8 cellular contexts compared by ENCODE assay signal in genomic region chr14:93962701-93963601, GRCh38. TPM values are rescaled to one million over a fixed set of nuclear protein-coding genes. Genes with fewer than 3 reads are reported as not detected.
DNase-seq lines count a peak whose midpoint lies in the region; ATAC-seq and TF ChIP-seq lines count a peak whose summit lies in the region.

No MANE protein-coding gene starts in this region.

- POLR2A ChIA-PET in naive thymus-derived CD4-positive, alpha-beta T cell (lab: Charles Lee), result interaction anchor here (0.9 to 2.4 kb wide), 9 partner anchors 8 to 118 kb away, joined by 3 to 11 read pairs (median 5); partner anchors contain the start of genes ASB2, DDX24 and IFI27L1

- peak overlapping the region; percentile 3 for H3K4me3 ChIP-seq in naive thymus-derived CD4-positive, alpha-beta T cell (ENCODE audit: low read length)

- H3K27me3 Mint-ChIP-seq in naive thymus-derived CD4-positive, alpha-beta T cell, result no peaks in the 10 kb centered on the region
- peaks cover 7% of the 10 kb centered on the region for H3K27me3 Mint-ChIP-seq in endothelial cell (ENCODE audit: unreplicated experiment)

- no peaks in the 10 kb centered on the region for H3K27me3 ChIP-seq in naive thymus-derived CD4-positive, alpha-beta T cell (ENCODE audit: control insufficient read depth in 2 of 2, insufficient read depth in 2 of 2, low read length in 2 of 2)

- peak overlapping the region in 6 of 9 donors; percentile 37 to 100 (median 65) for H3K27ac Mint-ChIP-seq in naive thymus-derived CD4-positive, alpha-beta T cell
- no peak overlapping the region for H3K27ac Mint-ChIP-seq in endothelial cell (ENCODE audit: unreplicated experiment)

- intact Hi-C loops in naive thymus-derived CD4-positive, alpha-beta T cell (cut with micrococcal nuclease), result loop anchor here (1.0 to 5.0 kb wide), 3 partner anchors 8 to 119 kb away; partner anchors contain the start of genes DDX24 (in 1 of the 2) and IFI27L1 (in 1 of the 2)

- H3K36me3 Mint-ChIP-seq in naive thymus-derived CD4-positive, alpha-beta T cell, result peaks cover 0 to 49% (median 0%) of the 10 kb centered on the region in 5 donors
- H3K36me3 Mint-ChIP-seq in endothelial cell (ENCODE audit: low read depth, unreplicated experiment), result no peaks in the 10 kb centered on the region

- peaks cover 44 to 81% of the 10 kb centered on the region in 2 donors for H3K4me1 ChIP-seq in naive thymus-derived CD4-positive, alpha-beta T cell (ENCODE audit: control insufficient read depth in 2 of 2, insufficient read depth in 2 of 2, low read length in 2 of 2)

- peaks cover 0 to 9% (median 0%) of the 10 kb centered on the region in 11 donors for H3K9me3 Mint-ChIP-seq in naive thymus-derived CD4-positive, alpha-beta T cell
- H3K9me3 Mint-ChIP-seq in endothelial cell (ENCODE audit: unreplicated experiment), result no peaks in the 10 kb centered on the region

- H3K4me3 Mint-ChIP-seq in naive thymus-derived CD4-positive, alpha-beta T cell, result peak overlapping the region in 7 of 10 donors; percentile 8 to 86 (median 44)
- no peak overlapping the region for H3K4me3 Mint-ChIP-seq in endothelial cell (ENCODE audit: unreplicated experiment)

- no peaks in the 10 kb centered on the region for H3K9me3 ChIP-seq in naive thymus-derived CD4-positive, alpha-beta T cell (ENCODE audit: control insufficient read depth in 2 of 3, low read length in 3 of 3)

- no peaks in the 10 kb centered on the region for H3K36me3 ChIP-seq in naive thymus-derived CD4-positive, alpha-beta T cell (ENCODE audit: control insufficient read depth in 2 of 3, insufficient read depth in 3 of 3, low read length in 3 of 3)

- TF ChIP-seq CTCF in endothelial cell (IDR thresholded peaks at IDR 0.05; ENCODE audit: unreplicated experiment), result no peak

- peaks cover 40 to 94% (median 62%) of the 10 kb centered on the region in 7 donors for H3K4me1 Mint-ChIP-seq in naive thymus-derived CD4-positive, alpha-beta T cell
- H3K4me1 Mint-ChIP-seq in endothelial cell (ENCODE audit: unreplicated experiment), result peaks cover 28% of the 10 kb centered on the region

- peak; percentile 57 for DNase-seq in NAMALWA (ENCODE audit: low spot score)
- DNase-seq in activated T-helper 1 cell treated with Interleukin-2 at 50 U/mL for 16 hours (ENCODE audit: low read depth), result peak; percentile 45
- DNase-seq in naive thymus-derived CD4-positive, alpha-beta T cell, result peak in 5 of 9 donors; percentile 31 to 59 (median 40)
- DNase-seq in AG08396 (ENCODE audit: low spot score), result no peak
- no peak for DNase-seq in globus pallidus (ENCODE audit: low spot score)
- no peak for DNase-seq in endothelial cell (ENCODE audit: low spot score)

- CTCF ChIA-PET in naive thymus-derived CD4-positive, alpha-beta T cell (lab: Charles Lee), result interaction anchor here (1.3 to 18.5 kb wide), 3 partner anchors 24 to 42 kb away, joined by 4 to 388 read pairs (median 7); no protein-coding TSS in a partner anchor

- H3K27ac ChIP-seq in naive thymus-derived CD4-positive, alpha-beta T cell (ENCODE audit: low read depth, low read length), result no peak overlapping the region

- peak; percentile 60 for ATAC-seq in GM18867 (IDR thresholded peaks at IDR 0.05; ENCODE audit: unreplicated experiment)
- peak; percentile 41 for ATAC-seq in HG02588 (IDR thresholded peaks at IDR 0.05; ENCODE audit: unreplicated experiment)
- peak; percentile 48 for ATAC-seq in naive thymus-derived CD4-positive, alpha-beta T cell

RNA-seq across cellular contexts. Expression of gene ASB2, which starts 13.4 kb away (rescaled TPM):
- 10 to 100 TPM in 1 of 5 experiments, 1 to 10 TPM in 2, under 1 TPM in 2; 0.32 to 63.1 (median 1.4) TPM for total RNA-seq in naive thymus-derived CD4-positive, alpha-beta T cell
- polyA plus RNA-seq in naive thymus-derived CD4-positive, alpha-beta T cell, result not detected
- not detected for total RNA-seq in endothelial cell (ENCODE audit: unreplicated experiment)

RNA-seq across cellular contexts. Expression of gene CCDC197, which starts 34.1 kb away (rescaled TPM):
- not detected for total RNA-seq in naive thymus-derived CD4-positive, alpha-beta T cell
- polyA plus RNA-seq in naive thymus-derived CD4-positive, alpha-beta T cell, result not detected
- not detected for total RNA-seq in endothelial cell (ENCODE audit: unreplicated experiment)

RNA-seq across cellular contexts. Expression of gene FAM181A, which starts 35.8 kb away (rescaled TPM):
- total RNA-seq in naive thymus-derived CD4-positive, alpha-beta T cell, result not detected
- not detected for polyA plus RNA-seq in naive thymus-derived CD4-positive, alpha-beta T cell
- not detected for total RNA-seq in endothelial cell (ENCODE audit: unreplicated experiment)

Comparison
In these comparisons a context has a peak if more than half of its experiments do, and no peak if none do; other contexts are left out.
1. DNase-seq: peak in NAMALWA (single experiment), activated T-helper 1 cell treated with Interleukin-2 at 50 U/mL for 16 hours (single experiment) and naive thymus-derived CD4-positive, alpha-beta T cell (5 of 9); none in AG08396 (single experiment), globus pallidus (single experiment) and endothelial cell (single experiment).
2. Peak in every context shown above with its lines, with median percentiles within 50 percentile points of each other: ATAC-seq.